8 cellular contexts compared by ENCODE assay signal in genomic region chr2:9594361-9595063, GRCh38. TPM values are rescaled to one million over a fixed set of nuclear protein-coding genes. Genes with fewer than 3 reads are reported as not detected.
A peak's percentile ranks its signal among the peaks of the same experiment; 100 is the strongest.
DNase-seq lines count a peak whose midpoint lies in the region; TF ChIP-seq lines count a peak whose summit lies in the region.

No MANE protein-coding gene starts in this region.

- TF ChIP-seq CTCF in PC-9 (conservative IDR thresholded peaks at IDR 0.05) (no peak), BE2C (IDR thresholded peaks at IDR 0.05; ENCODE audit: low read depth, low read length) (no peak), MM.1S (IDR thresholded peaks at IDR 0.05; ENCODE audit: low read length) (no peak), GM13976 (IDR thresholded peaks at IDR 0.05; ENCODE audit: borderline replicate concordance, control extremely low read depth, extremely low read depth, insufficient read depth, missing control alignments) (no peak)

- intact Hi-C loops in PC-9 (cut with micrococcal nuclease; ENCODE audit: unreplicated experiment), result no loop called here

- peaks cover 6% of the 10 kb centered on the region for H3K9me3 ChIP-seq in PC-9 (ENCODE audit: insufficient read depth, low read depth)
- no peaks in the 10 kb centered on the region for H3K9me3 ChIP-seq in esophagus (ENCODE audit: control insufficient read depth in 2 of 2, insufficient read depth in 1 of 2, low read depth in 1 of 2, low read length in 1 of 2)
- H3K9me3 ChIP-seq in BE2C, result no peaks in the 10 kb centered on the region
- H3K9me3 ChIP-seq in MM.1S (replicated peaks; ENCODE audit: insufficient read depth, low read length), result no peaks in the 10 kb centered on the region

- H3K9me2 ChIP-seq in PC-9 (ENCODE audit: insufficient read depth), result no peaks in the 10 kb centered on the region
- no peaks in the 10 kb centered on the region for H3K9me2 ChIP-seq in MM.1S (replicated peaks; ENCODE audit: insufficient read depth, low read length)

- H4K20me1 ChIP-seq in PC-9 (ENCODE audit: insufficient read depth) (peaks cover 83% of the 10 kb centered on the region), MM.1S (ENCODE audit: insufficient read depth, low read length) (peaks cover 24% of the 10 kb centered on the region)

- H3F3A ChIP-seq in PC-9 (ENCODE audit: insufficient read depth, low read depth) (peaks cover 81% of the 10 kb centered on the region), MM.1S (ENCODE audit: insufficient read depth, low read length) (0 out of 2 replicates have a peak, but pooled peaks cover 3% of the 10 kb centered on the region)

- 45 to 54% methylated on average over 2 of the region's 2 CpGs for WGBS in esophagus, 2 donors

- H3K4me2 ChIP-seq in PC-9 (peak overlapping the region; percentile 22), MM.1S (ENCODE audit: low read depth, low read length) (no peak overlapping the region)

- CTCF ChIA-PET in PC-9 (lab: Charles Lee), result no interaction called here

- H2AFZ ChIP-seq in PC-9 (no peak overlapping the region), MM.1S (ENCODE audit: low read length) (no peak overlapping the region)

- H3K27me3 ChIP-seq in PC-9 (ENCODE audit: insufficient read depth, low read depth), result no peaks in the 10 kb centered on the region
- no peaks in the 10 kb centered on the region for H3K27me3 ChIP-seq in esophagus (ENCODE audit: control insufficient read depth in 1 of 2, insufficient read depth in 2 of 2, low read length in 2 of 2)
- no peaks in the 10 kb centered on the region for H3K27me3 ChIP-seq in BE2C
- no peaks in the 10 kb centered on the region for H3K27me3 ChIP-seq in MM.1S (replicated peaks; ENCODE audit: insufficient read depth, low read length)

- peaks cover 33% of the 10 kb centered on the region for H3K4me1 ChIP-seq in PC-9 (replicated peaks; ENCODE audit: insufficient read depth)
- peaks cover 0 to 3% of the 10 kb centered on the region in 2 donors for H3K4me1 ChIP-seq in esophagus (ENCODE audit: control insufficient read depth in 2 of 2, insufficient read depth in 2 of 2, low read length in 1 of 2)
- H3K4me1 ChIP-seq in BE2C, result no peaks in the 10 kb centered on the region
- H3K4me1 ChIP-seq in MM.1S (ENCODE audit: low read length), result peaks cover 13% of the 10 kb centered on the region

- POLR2A ChIA-PET in PC-9 (lab: Charles Lee; ENCODE audit: unreplicated experiment), result interaction anchor here (0.6 kb wide), 1 partner anchor 19 kb away, joined by 7 read pairs; no protein-coding TSS in a partner anchor

- H3K4me3 ChIP-seq in PC-9, result no peak overlapping the region
- H3K4me3 ChIP-seq in esophagus (ENCODE audit: low read depth in 1 of 2, low read length in 2 of 2), result no peak overlapping the region
- no peak overlapping the region for H3K4me3 ChIP-seq in BE2C (ENCODE audit: low read depth, low read length)
- H3K4me3 ChIP-seq in MM.1S (ENCODE audit: low read length), result no peak overlapping the region

- peak overlapping the region; percentile 73 for H3K27ac ChIP-seq in PC-9
- peak overlapping the region; percentile 15 to 57 for H3K27ac ChIP-seq in esophagus (ENCODE audit: low read depth in 2 of 2, low read length in 1 of 2)
- H3K27ac ChIP-seq in MM.1S (ENCODE audit: low read length), result no peak overlapping the region

- H3K9ac ChIP-seq in MM.1S (ENCODE audit: low read length), result no peak overlapping the region

- in situ Hi-C loops in GM13976 (cut with MboI; ENCODE audit: low sequenced_read_pairs, unreplicated experiment), result no loop called here

- DNase-seq in EL (peak; percentile 74), PC-9 (peak; percentile 20 to 75), non-pigmented ciliary epithelial cell (ENCODE audit: low read depth) (peak; percentile 88), BE2C (no peak), MM.1S (no peak), GM13976 (ENCODE audit: low spot score) (no peak), NCI-H446 (lab: John Stamatoyannopoulos, UW) (no peak)

- H3K79me2 ChIP-seq in PC-9 (ENCODE audit: low read depth) (peaks cover 99% of the 10 kb centered on the region), MM.1S (ENCODE audit: low read length) (peaks cover 99% of the 10 kb centered on the region)

- BruUV-seq in PC-9 (replicated peaks; lab: Mats Ljungman, UMichigan), result no TSS peak

- H3K36me3 ChIP-seq in PC-9 (ENCODE audit: low read depth), result peaks cover 53% of the 10 kb centered on the region
- H3K36me3 ChIP-seq in esophagus (ENCODE audit: control insufficient read depth in 2 of 2, insufficient read depth in 2 of 2, low read length in 1 of 2), result peaks cover 0 to 4% of the 10 kb centered on the region in 2 donors
- H3K36me3 ChIP-seq in BE2C, result peaks cover 46% of the 10 kb centered on the region
- H3K36me3 ChIP-seq in MM.1S (replicated peaks; ENCODE audit: insufficient read depth, low read length), result peaks cover 6% of the 10 kb centered on the region

RNA-seq across cellular contexts. Expression of gene YWHAQ, which starts 36.3 kb away (rescaled TPM):
- total RNA-seq in PC-9 (2021), result 353 and 373 TPM in 2 replicates
- polyA plus RNA-seq in esophagus, result 100 to 1,000 TPM in 1 of 2 donors, 10 to 100 TPM in 1; 81.5 to 163 TPM
- polyA plus RNA-seq in BE2C (2012; ENCODE audit: insufficient read depth, insufficient read length, low read depth), result 536 TPM

RNA-seq across cellular contexts. Expression of gene ADAM17, which starts 38.9 kb away (rescaled TPM):
- 53.5 and 65.0 TPM in 2 replicates for total RNA-seq in PC-9 (2021)
- 1 to 10 TPM; 8.1 to 9.8 TPM for polyA plus RNA-seq in esophagus
- polyA plus RNA-seq in BE2C (2012; ENCODE audit: insufficient read depth, insufficient read length, low read depth), result 46.9 TPM

Comparison
In these comparisons a context has a peak if more than half of its experiments do, and no peak if none do; other contexts are left out.
1. DNase-seq: peak in EL (single experiment), PC-9 (2 of 2) and non-pigmented ciliary epithelial cell (single experiment); none in BE2C (single experiment), MM.1S (single experiment), GM13976 (single experiment) and NCI-H446 (0 of 2).